In the genomic region with DNA sequence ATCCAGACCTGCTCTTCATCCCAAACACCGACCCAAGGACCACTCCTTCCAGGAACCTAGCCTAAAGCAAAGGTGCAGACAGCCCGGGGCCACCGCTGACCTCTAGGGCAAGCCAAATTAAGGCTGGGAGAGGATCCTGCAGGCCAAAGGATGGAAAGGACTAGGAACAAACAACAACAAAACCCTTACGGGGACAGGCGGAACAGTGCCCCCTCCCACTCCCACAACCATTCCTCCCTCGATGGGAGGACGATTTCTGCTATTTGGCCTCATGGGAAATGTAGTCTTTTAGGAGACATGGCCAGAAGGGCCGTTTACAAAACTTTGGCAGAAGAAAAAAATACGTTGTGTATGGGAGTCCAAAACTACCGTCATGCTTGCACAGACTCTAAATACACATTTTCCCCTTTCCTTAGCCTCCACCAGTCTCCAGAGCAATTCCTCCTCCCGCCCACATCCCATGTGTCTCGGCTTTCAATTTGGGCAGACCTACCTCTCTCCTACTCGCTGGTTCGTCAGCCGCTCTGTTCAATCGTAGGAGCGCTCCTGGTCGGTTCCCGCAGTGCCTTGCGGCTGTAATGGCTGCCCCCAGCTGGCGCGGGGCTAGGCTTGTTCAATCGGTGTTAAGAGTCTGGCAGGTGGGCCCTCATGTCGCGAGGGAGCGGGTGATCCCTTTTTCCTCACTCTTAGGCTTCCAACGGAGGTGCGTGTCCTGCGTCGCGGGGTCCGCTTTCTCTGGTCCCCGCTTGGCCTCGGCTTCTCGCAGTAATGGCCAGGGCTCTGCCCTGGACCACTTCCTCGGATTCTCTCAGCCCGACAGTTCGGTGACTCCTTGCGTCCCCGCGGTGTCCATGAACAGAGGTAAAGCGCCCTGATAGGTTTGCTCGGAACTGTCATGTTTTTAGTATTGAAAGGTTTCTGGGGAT, we compare ENCODE assay signal across 8 cellular contexts. TPM values are rescaled to one million over a fixed set of nuclear protein-coding genes. Genes with fewer than 3 reads are reported as not detected.
A peak's percentile ranks its signal among the peaks of the same experiment; 100 is the strongest.
DNase-seq lines count a peak whose midpoint lies in the region; TF ChIP-seq lines count a peak whose summit lies in the region.

TSS of gene ERAL1 (plus strand) at position 560 of the 926 bp plus-strand sequence. CDS start at position 579, 19 bp downstream.

- H3K4me3 ChIP-seq in H7 (ENCODE audit: insufficient read depth, low read depth, low read length) = peak within 1 kb of the TSS; percentile 64
- H3K4me3 ChIP-seq in MG63 = peak within 1 kb of the TSS; percentile 86
- peak within 1 kb of the TSS; percentile 70 for H3K4me3 ChIP-seq in SJSA1
- H3K4me3 ChIP-seq in foreskin fibroblast (ENCODE audit: low read depth in 1 of 2, low read length in 2 of 2) = peak within 1 kb of the TSS; percentile 83 to 96
- H3K4me3 ChIP-seq in stomach smooth muscle (ENCODE audit: low read length in 2 of 2) = peak within 1 kb of the TSS; percentile 82 to 95

- H3K36me3 ChIP-seq in H7 (replicated peaks; ENCODE audit: control insufficient read depth, insufficient read depth, low read length) (peaks cover 17% of the 10 kb centered on the region), MG63 (peaks cover 27% of the 10 kb centered on the region), SJSA1 (peaks cover 38% of the 10 kb centered on the region), stomach smooth muscle (ENCODE audit: control insufficient read depth in 2 of 2, insufficient read depth in 2 of 2, low read length in 2 of 2) (peaks cover 13 to 22% of the 10 kb centered on the region in 2 donors)

- H3K4me3 Mint-ChIP-seq in neural crest cell = peak within 1 kb of the TSS; percentile 94

- H3K27me3 ChIP-seq in H7 (ENCODE audit: control insufficient read depth, insufficient read depth, low read length) = no peaks in the 10 kb centered on the region
- no peaks in the 10 kb centered on the region for H3K27me3 ChIP-seq in MG63
- H3K27me3 ChIP-seq in SJSA1 (replicated peaks) = no peaks in the 10 kb centered on the region
- H3K27me3 ChIP-seq in stomach smooth muscle (ENCODE audit: control insufficient read depth in 1 of 2, insufficient read depth in 2 of 2, low read length in 2 of 2) = no peaks in the 10 kb centered on the region

- no peaks in the 10 kb centered on the region for H3K9me3 Mint-ChIP-seq in neural crest cell

- DNase-seq in ELF-1 (ENCODE audit: low read depth, low spot score) (peak; percentile 89), H7 (peak; percentile 93), MG63 (peak; percentile 91), SJSA1 (ENCODE audit: low read depth in 1 of 2, low spot score in 2 of 2) (peak; percentile 81 to 87), foreskin fibroblast (peak; percentile 83 to 95), neural crest cell (ENCODE audit: low read depth, low spot score) (peak; percentile 72)
- peak; percentile 66 for DNase-seq in activated gamma-delta T cell treated with anti-CD3 and anti-CD28 coated beads, Interleukin-2, amount 50 U/mL, for 16 hours (ENCODE audit: low read depth)

- H3K27ac ChIP-seq in SJSA1 (peak within 1 kb of the TSS; percentile 51), stomach smooth muscle (ENCODE audit: low read length) (peak within 1 kb of the TSS; percentile 80)

- peak within 1 kb of the TSS; percentile 96 for H3K27ac Mint-ChIP-seq in neural crest cell (ENCODE audit: unreplicated experiment)

- H3K4me1 ChIP-seq in SJSA1 (replicated peaks) (peaks cover 6% of the 10 kb centered on the region), stomach smooth muscle (ENCODE audit: control insufficient read depth, insufficient read depth, low read length) (peaks cover 9% of the 10 kb centered on the region)

- H3K27me3 Mint-ChIP-seq in neural crest cell (ENCODE audit: low read depth) = no peaks in the 10 kb centered on the region

- H3K9ac ChIP-seq in stomach smooth muscle (ENCODE audit: low read length in 2 of 2) = peak within 1 kb of the TSS; percentile 73 to 96

- H3K9me3 ChIP-seq in MG63 = peaks cover 8% of the 10 kb centered on the region; the same call in 1 of the 2 replicates
- 0 out of 2 replicates have a peak, but pooled peaks cover 2% of the 10 kb centered on the region for H3K9me3 ChIP-seq in SJSA1 (replicated peaks)
- H3K9me3 ChIP-seq in stomach smooth muscle (ENCODE audit: control insufficient read depth in 2 of 2, low read length in 2 of 2) = no peaks in the 10 kb centered on the region

- TF ChIP-seq CTCF in foreskin fibroblast (IDR thresholded peaks at IDR 0.05; ENCODE audit: low read depth, low read length) (no peak), neural crest cell (conservative IDR thresholded peaks at IDR 0.05) (no peak)

- H3K36me3 Mint-ChIP-seq in neural crest cell (ENCODE audit: low read depth) = peaks cover 3% of the 10 kb centered on the region

- peaks cover 18% of the 10 kb centered on the region for H3K4me1 Mint-ChIP-seq in neural crest cell

RNA-seq across cellular contexts. Expression of gene ERAL1, which starts in this region (rescaled TPM):
- 63.7 and 71.9 TPM in 2 replicates for total RNA-seq in H7 (2014; rRNA removed; shearing (Covaris generic))
- total RNA-seq in MG63 (2014; rRNA removed; shearing (Covaris generic); ENCODE audit: low replicate concordance) = 34.5 and 60.8 TPM in 2 replicates
- total RNA-seq in SJSA1 (2014; rRNA removed; shearing (Covaris generic)) = 32.0 and 55.6 TPM in 2 replicates
- 63.0 and 64.4 TPM in 2 replicates for total RNA-seq in neural crest cell

Comparison
In these comparisons a context has a peak if more than half of its experiments do, and no peak if none do; other contexts are left out.
1. Peak in every context shown above with its lines: DNase-seq, H3K4me3 ChIP-seq and H3K27ac ChIP-seq.